In the genomic region with DNA sequence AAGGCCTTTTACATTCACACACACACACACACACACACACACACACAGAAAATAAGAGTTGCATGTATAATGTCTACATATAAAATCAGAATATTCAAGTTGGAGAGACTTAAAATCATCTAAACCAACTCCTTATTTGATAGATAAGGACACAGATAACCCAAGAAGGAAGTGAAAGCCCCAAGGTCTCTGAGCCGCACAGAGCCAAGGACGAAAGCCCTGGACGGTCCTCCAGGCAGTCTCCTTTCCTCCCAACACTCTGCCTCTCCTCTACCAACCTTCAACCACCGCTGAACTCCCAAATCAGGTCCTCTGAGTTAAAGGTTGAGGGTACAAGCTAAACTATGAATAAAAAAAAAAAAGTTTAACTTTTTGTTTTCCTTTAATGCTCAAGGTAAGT, we compare ENCODE assay signal across 24 cellular contexts. TPM values are rescaled to one million over a fixed set of nuclear protein-coding genes. Genes with fewer than 3 reads are reported as not detected.
A peak's percentile ranks its signal among the peaks of the same experiment; 100 is the strongest.
DNase-seq lines count a peak whose midpoint lies in the region; ATAC-seq and TF ChIP-seq lines count a peak whose summit lies in the region.
"Had no signal": no experiment of that assay in that cellular context is flagged by ENCODE, and none has a peak within 500 bp of the region (broad histone marks: within the 10 kb centered on the region; RNA-seq: fewer than 3 reads in every experiment).

No MANE protein-coding gene starts in this region.

- intact Hi-C loops in adrenal gland (cut with DNase I) = no loop called here

- H3K4me1 ChIP-seq in ACC112 (ENCODE audit: control insufficient read depth, insufficient read depth, low read length, unreplicated experiment) (peaks cover 28% of the 10 kb centered on the region), adrenal gland (replicated peaks in 1 of 2) (peaks cover 26 to 46% of the 10 kb centered on the region in 2 donors)
- H3K4me1 ChIP-seq: colonic mucosa had no signal

- H3K9me3 ChIP-seq in adrenal gland (replicated peaks in 1 of 3) = no peaks in the 10 kb centered on the region
- H3K9me3 ChIP-seq: colonic mucosa, Peyer's patch had no signal

- no peaks in the 10 kb centered on the region for H3K9me3 Mint-ChIP-seq in osteocyte (ENCODE audit: unreplicated experiment)
- H3K9me3 Mint-ChIP-seq in effector memory CD8-positive, alpha-beta T cell = no peaks in the 10 kb centered on the region
- H3K9me3 Mint-ChIP-seq in activated CD4-positive, alpha-beta memory T cell treated with anti-CD3 and anti-CD28 coated beads, Interleukin-2, amount 10 ng/mL, durations not matched to agents 7 days and 5 days = no peaks in the 10 kb centered on the region
- H3K9me3 Mint-ChIP-seq: activated naive CD8-positive, alpha-beta T cell treated with anti-CD3 and anti-CD28 coated beads for 36 hours; activated T-helper 1 cell treated with anti-CD3 and anti-CD28 coated beads, Interleukin-12 subunit alpha, Interleukin-12 subunit beta, Interleukin-2, Interleukin-4 antibody, amounts not matched to agents 30 ng/mL and 10 ng/mL and 1 ng/mL, durations not matched to agents 14 hours and 24 hours and 36 hours; CD4-positive, alpha-beta T cell; GM23338; naive thymus-derived CD8-positive, alpha-beta T cell had no signal

- DNase-seq in GM20000 (ENCODE audit: low spot score) (peak; percentile 28), adrenal gland (no peak), osteocyte (ENCODE audit: extremely low spot score, unreplicated experiment) (peak; percentile 46), SIG-M5 treated with dmso at 0.1 percent for 504 hours (lab: John Stamatoyannopoulos, UW; ENCODE audit: unreplicated experiment) (no peak)
- no peak for DNase-seq in effector memory CD8-positive, alpha-beta T cell
- DNase-seq in activated CD4-positive, alpha-beta memory T cell treated with anti-CD3 and anti-CD28 coated beads, Interleukin-2, amount 10 ng/mL, durations not matched to agents 7 days and 5 days = no peak
- DNase-seq: ACHN; activated CD4-positive, CD25-positive, alpha-beta regulatory T cell treated with anti-CD3 and anti-CD28 coated beads, Interleukin-2, amount 50 U/mL, for 72 hours; activated naive CD8-positive, alpha-beta T cell treated with anti-CD3 and anti-CD28 coated beads for 36 hours; CD4-positive, alpha-beta T cell; colonic mucosa; DMS153; foreskin fibroblast; kidney; naive thymus-derived CD8-positive, alpha-beta T cell; NCI-H1930; Peyer's patch; stimulated activated naive CD8-positive, alpha-beta T cell treated with anti-CD3 and anti-CD28 coated beads, Interleukin-15, Interleukin-2, amounts not matched to agents 100 U/mL and 50 U/mL, for 24 hours; T-helper 9 cell had no signal

- H3K27ac ChIP-seq in ACC112 (ENCODE audit: low read depth, low read length) (peak overlapping the region; percentile 56), adrenal gland (peak overlapping the region in 3 of 5 donors; percentile 24 to 70 (median 56))
- H3K27ac ChIP-seq: colonic mucosa, SK-N-MC had no signal

- H2AFZ ChIP-seq in ACC112 (ENCODE audit: low read length, unreplicated experiment) = no peak overlapping the region
- H2AFZ ChIP-seq: GM23338 had no signal

- peaks cover 26% of the 10 kb centered on the region for H3K79me2 ChIP-seq in ACC112 (ENCODE audit: control insufficient read depth, insufficient read depth, low read length, unreplicated experiment)

- H3K36me3 Mint-ChIP-seq in osteocyte (ENCODE audit: unreplicated experiment) = peaks cover 31% of the 10 kb centered on the region
- H3K36me3 Mint-ChIP-seq in effector memory CD8-positive, alpha-beta T cell (ENCODE audit: insufficient read depth) = peaks cover 23% of the 10 kb centered on the region
- H3K36me3 Mint-ChIP-seq in activated CD4-positive, alpha-beta memory T cell treated with anti-CD3 and anti-CD28 coated beads, Interleukin-2, amount 10 ng/mL, durations not matched to agents 7 days and 5 days (ENCODE audit: low read depth) = peaks cover 18% of the 10 kb centered on the region

- peaks cover 3% of the 10 kb centered on the region; the same call in 1 of the 2 replicates for H3K36me3 ChIP-seq in ACC112 (ENCODE audit: insufficient read depth, low read length)
- H3K36me3 ChIP-seq in adrenal gland (replicated peaks in 1 of 2) = peaks cover 0 to 15% of the 10 kb centered on the region in 2 donors
- H3K36me3 ChIP-seq: colonic mucosa had no signal

- TF ChIP-seq CTCF in GM20000 (IDR thresholded peaks at IDR 0.05; ENCODE audit: extremely low read depth, missing control alignments) (no peak), adrenal gland (IDR thresholded peaks at IDR 0.05) (no peak), osteocyte (IDR thresholded peaks at IDR 0.05) (no peak)

- no peak overlapping the region for H3K4me3 Mint-ChIP-seq in osteocyte (ENCODE audit: unreplicated experiment)
- H3K4me3 Mint-ChIP-seq in effector memory CD8-positive, alpha-beta T cell = no peak overlapping the region
- H3K4me3 Mint-ChIP-seq in activated CD4-positive, alpha-beta memory T cell treated with anti-CD3 and anti-CD28 coated beads, Interleukin-2, amount 10 ng/mL, durations not matched to agents 7 days and 5 days = no peak overlapping the region
- H3K4me3 Mint-ChIP-seq: activated naive CD8-positive, alpha-beta T cell treated with anti-CD3 and anti-CD28 coated beads for 36 hours; activated T-helper 1 cell treated with anti-CD3 and anti-CD28 coated beads, Interleukin-12 subunit alpha, Interleukin-12 subunit beta, Interleukin-2, Interleukin-4 antibody, amounts not matched to agents 30 ng/mL and 10 ng/mL and 1 ng/mL, durations not matched to agents 14 hours and 24 hours and 36 hours; CD4-positive, alpha-beta T cell; GM23338 had no signal

- CTCF ChIA-PET in activated CD4-positive, alpha-beta memory T cell treated with anti-CD3 and anti-CD28 coated beads, Interleukin-2, amount 10 ng/mL, durations not matched to agents 7 days and 5 days (lab: Charles Lee) = no interaction called here

- no peak overlapping the region for H3K27ac Mint-ChIP-seq in osteocyte (ENCODE audit: unreplicated experiment)
- H3K27ac Mint-ChIP-seq in effector memory CD8-positive, alpha-beta T cell = peak overlapping the region in 1 of 2 donors; percentile 58
- no peak overlapping the region for H3K27ac Mint-ChIP-seq in activated CD4-positive, alpha-beta memory T cell treated with anti-CD3 and anti-CD28 coated beads, Interleukin-2, amount 10 ng/mL, durations not matched to agents 7 days and 5 days
- H3K27ac Mint-ChIP-seq: activated T-helper 1 cell treated with anti-CD3 and anti-CD28 coated beads, Interleukin-12 subunit alpha, Interleukin-12 subunit beta, Interleukin-2, Interleukin-4 antibody, amounts not matched to agents 30 ng/mL and 10 ng/mL and 1 ng/mL, durations not matched to agents 14 hours and 24 hours and 36 hours; GM23338 had no signal

- POLR2A ChIA-PET in activated CD4-positive, alpha-beta memory T cell treated with anti-CD3 and anti-CD28 coated beads, Interleukin-2, amount 10 ng/mL, durations not matched to agents 7 days and 5 days (lab: Charles Lee) = no interaction called here

- no peak for ATAC-seq in GM21786 (IDR thresholded peaks at IDR 0.05; ENCODE audit: unreplicated experiment)
- no peak for ATAC-seq in effector memory CD8-positive, alpha-beta T cell (replicated peaks)
- ATAC-seq: GM23338; naive thymus-derived CD8-positive, alpha-beta T cell; stimulated activated naive CD8-positive, alpha-beta T cell treated with anti-CD3 and anti-CD28 coated beads, Interleukin-15, Interleukin-2, amounts not matched to agents 100 U/mL and 50 U/mL, for 24 hours had no signal

- no peaks in the 10 kb centered on the region for H3K27me3 Mint-ChIP-seq in osteocyte (ENCODE audit: unreplicated experiment)
- H3K27me3 Mint-ChIP-seq in effector memory CD8-positive, alpha-beta T cell = no peaks in the 10 kb centered on the region
- H3K27me3 Mint-ChIP-seq in activated CD4-positive, alpha-beta memory T cell treated with anti-CD3 and anti-CD28 coated beads, Interleukin-2, amount 10 ng/mL, durations not matched to agents 7 days and 5 days = no peaks in the 10 kb centered on the region
- H3K27me3 Mint-ChIP-seq: activated naive CD8-positive, alpha-beta T cell treated with anti-CD3 and anti-CD28 coated beads for 36 hours; CD4-positive, alpha-beta T cell; naive thymus-derived CD8-positive, alpha-beta T cell had no signal

- TF ChIP-seq POLR2A in adrenal gland (IDR thresholded peaks at IDR 0.05) = no peak

- H3K4me3 ChIP-seq in ACC112 (ENCODE audit: low read depth, low read length) = no peak overlapping the region
- peak overlapping the region in 1 of 4 donors; percentile 3 for H3K4me3 ChIP-seq in adrenal gland
- H3K4me3 ChIP-seq: colonic mucosa, GM23338, Peyer's patch, SK-N-MC had no signal

- H3K27me3 ChIP-seq in ACC112 (ENCODE audit: insufficient read depth, low read length) = no peaks in the 10 kb centered on the region
- no peaks in the 10 kb centered on the region for H3K27me3 ChIP-seq in adrenal gland
- H3K27me3 ChIP-seq: colonic mucosa, Peyer's patch had no signal

- peaks cover 14% of the 10 kb centered on the region for H3K4me1 Mint-ChIP-seq in osteocyte (ENCODE audit: unreplicated experiment)
- H3K4me1 Mint-ChIP-seq in effector memory CD8-positive, alpha-beta T cell (ENCODE audit: low read depth in 2 of 2) = peaks cover 17 to 19% of the 10 kb centered on the region in 2 donors
- peaks cover 15% of the 10 kb centered on the region for H3K4me1 Mint-ChIP-seq in activated CD4-positive, alpha-beta memory T cell treated with anti-CD3 and anti-CD28 coated beads, Interleukin-2, amount 10 ng/mL, durations not matched to agents 7 days and 5 days

- WGBS in adrenal gland, 4 donors = 23 to 57% (median 41%) methylated on average over 4 of the region's 4 CpGs

RNA-seq across cellular contexts. Expression of a gene that starts 28.2 kb away (rescaled TPM):
- total RNA-seq in adrenal gland (100 to 1,000 TPM in 7 of 8 donors, 10 to 100 TPM in 1; 94.0 to 392 (median 187) TPM), osteocyte (143 and 160 TPM in 2 replicates)
- 100 to 1,000 TPM in 1 of 3 donors, 10 to 100 TPM in 2; 48.3 to 140 (median 52.1) TPM for polyA plus RNA-seq in adrenal gland
- 10 to 100 TPM; 57.9 to 58.4 TPM for total RNA-seq in activated CD4-positive, alpha-beta memory T cell treated with anti-CD3 and anti-CD28 coated beads, Interleukin-2, amount 10 ng/mL, durations not matched to agents 7 days and 5 days

Comparison
In these comparisons a context has a peak if more than half of its experiments do, and no peak if none do; other contexts are left out.
1. DNase-seq: peak in GM20000 (single experiment) and osteocyte (single experiment); none in adrenal gland (0 of 7), SIG-M5 treated with dmso at 0.1 percent for 504 hours (single experiment), effector memory CD8-positive, alpha-beta T cell (0 of 3) and activated CD4-positive, alpha-beta memory T cell treated with anti-CD3 and anti-CD28 coated beads, Interleukin-2, amount 10 ng/mL, durations not matched to agents 7 days and 5 days (single experiment).